ENCODE assay signal across 8 cellular contexts in genomic region chr9:133589454-133590227, GRCh38. TPM values are rescaled to one million over a fixed set of nuclear protein-coding genes. Genes with fewer than 3 reads are reported as not detected.
DNase-seq lines count a peak whose midpoint lies in the region; ATAC-seq and TF ChIP-seq lines count a peak whose summit lies in the region.
"Had no signal": no experiment of that assay in that cellular context is flagged by ENCODE, and none has a peak within 500 bp of the region (broad histone marks: within the 10 kb centered on the region; RNA-seq: fewer than 3 reads in every experiment).

No MANE protein-coding gene starts in this region.

- H3K4me1 Mint-ChIP-seq in activated CD4-positive, alpha-beta T cell treated with anti-CD3 and anti-CD28 coated beads, Interleukin-2, amount 10 ng/mL, durations not matched to agents 7 days and 5 days: no peaks in the 10 kb centered on the region
- H3K4me1 Mint-ChIP-seq: central memory CD8-positive, alpha-beta T cell had no signal

- no peak; the same call in 1 of the 2 replicates for TF ChIP-seq RAD21 in HCT116 (IDR thresholded peaks at IDR 0.05; ENCODE audit: low read depth)

- H3K9me2 ChIP-seq in HCT116 (ENCODE audit: insufficient read depth): no peaks in the 10 kb centered on the region

- POLR2A ChIA-PET in HCT116 (lab: Charles Lee): no interaction called here
- POLR2A ChIA-PET in activated CD4-positive, alpha-beta T cell treated with anti-CD3 and anti-CD28 coated beads, Interleukin-2, amount 10 ng/mL, durations not matched to agents 7 days and 5 days (lab: Charles Lee): no interaction called here

- peak overlapping the region; percentile 45; the same call in 1 of the 2 replicates for H3K4me2 ChIP-seq in HCT116 (ENCODE audit: low read length)

- ATAC-seq in HCT116: peak; percentile 88
- no peak for ATAC-seq in GM18867 (IDR thresholded peaks at IDR 0.05; ENCODE audit: unreplicated experiment)
- no peak for ATAC-seq in HG03097 (IDR thresholded peaks at IDR 0.05; ENCODE audit: low FRiP score, unreplicated experiment)

- no peaks in the 10 kb centered on the region for H4K20me1 ChIP-seq in HCT116 (ENCODE audit: insufficient read depth)

- no peak overlapping the region for H3K27ac ChIP-seq in HCT116 (ENCODE audit: low read depth, low read length)

- H3K9ac ChIP-seq in HCT116 (ENCODE audit: low read length): no peak overlapping the region

- peaks cover 3 to 18% of the 10 kb centered on the region in 2 experiments for H3K4me1 ChIP-seq in HCT116 (ENCODE audit: control insufficient read depth in 1 of 2, insufficient read depth in 2 of 2, low read length in 2 of 2)

- TF ChIP-seq POLR2A in HCT116 (IDR thresholded peaks at IDR 0.05; ENCODE audit: borderline replicate concordance, extremely low read depth, insufficient read depth, insufficient read length): no peak
- TF ChIP-seq POLR2A in erythroblast (IDR thresholded peaks at IDR 0.05; ENCODE audit: low read length): no peak

- peak; percentile 40 for DNase-seq in HCT116 (ENCODE audit: low read depth, low spot score)
- DNase-seq in activated CD4-positive, alpha-beta T cell treated with anti-CD3 and anti-CD28 coated beads, Interleukin-2, amount 10 ng/mL, durations not matched to agents 7 days and 5 days: peak; percentile 39
- peak; percentile 35 to 53 for DNase-seq in erythroblast (lab: John Stamatoyannopoulos, UW)
- DNase-seq in stimulated activated CD8-positive, alpha-beta memory T cell treated with anti-CD3 and anti-CD28 coated beads, Interleukin-15, amount 100 ng/mL, for 1 hour (ENCODE audit: low read depth): peak; percentile 14
- DNase-seq in HT-29 (ENCODE audit: low spot score): no peak

- CTCF ChIA-PET in HCT116 (lab: Charles Lee): interaction anchor here (0.6 to 1.2 kb wide), 5 partner anchors 18 to 137 kb away, joined by 3 to 4 read pairs (median 3); no protein-coding TSS in a partner anchor
- CTCF ChIA-PET in activated CD4-positive, alpha-beta T cell treated with anti-CD3 and anti-CD28 coated beads, Interleukin-2, amount 10 ng/mL, durations not matched to agents 7 days and 5 days (lab: Charles Lee): interaction anchor here (0.5 to 1.5 kb wide), 4 partner anchors 54 to 137 kb away, joined by 3 read pairs; no protein-coding TSS in a partner anchor

- no peak overlapping the region for H2AFZ ChIP-seq in HCT116 (ENCODE audit: low read depth, low read length, poor library complexity, severe bottlenecking)

- H3K79me2 ChIP-seq in HCT116 (ENCODE audit: insufficient read depth, low read length): no peaks in the 10 kb centered on the region

- no peaks in the 10 kb centered on the region for H3K36me3 Mint-ChIP-seq in activated CD4-positive, alpha-beta T cell treated with anti-CD3 and anti-CD28 coated beads, Interleukin-2, amount 10 ng/mL, durations not matched to agents 7 days and 5 days (ENCODE audit: low read depth)

- H3K4me3 ChIP-seq in HCT116 (replicated peaks in 1 of 2; ENCODE audit: low read depth in 1 of 2, low read length in 2 of 2): no peak overlapping the region

- peaks cover 10% of the 10 kb centered on the region for H3K27me3 Mint-ChIP-seq in activated CD4-positive, alpha-beta T cell treated with anti-CD3 and anti-CD28 coated beads, Interleukin-2, amount 10 ng/mL, durations not matched to agents 7 days and 5 days

- intact Hi-C loops in HCT116 (cut with micrococcal nuclease): no loop called here

- H3K36me3 ChIP-seq in HCT116 (ENCODE audit: control insufficient read depth in 1 of 2, insufficient read depth in 2 of 2, low read length in 2 of 2): no peaks in the 10 kb centered on the region

- H3K9me3 ChIP-seq in HCT116 (ENCODE audit: control insufficient read depth in 1 of 2, insufficient read depth in 1 of 2, low read depth in 1 of 2, low read length in 2 of 2): peaks cover 0 to 4% of the 10 kb centered on the region in 2 experiments; a peak in 1 of 4 replicates

- BruUV-seq in HCT116 (replicated peaks; lab: Mats Ljungman, UMichigan): no TSS peak

- no peaks in the 10 kb centered on the region for H3K27me3 ChIP-seq in HCT116 (ENCODE audit: insufficient read depth, low read length)

- no peak overlapping the region for H3K27ac Mint-ChIP-seq in activated CD4-positive, alpha-beta T cell treated with anti-CD3 and anti-CD28 coated beads, Interleukin-2, amount 10 ng/mL, durations not matched to agents 7 days and 5 days

- TF ChIP-seq CTCF in HCT116 (IDR thresholded peaks at IDR 0.05 in 2 of 3, conservative IDR thresholded peaks at IDR 0.05 in 1 of 3; ENCODE audit: borderline replicate concordance in 1 of 3, insufficient read depth in 1 of 3, low read depth in 2 of 3, low read length in 2 of 3): peak; percentile 22 to 99 (median 97); a peak in 5 of 6 replicates

- RAD21 ChIA-PET in HCT116 (lab: Charles Lee; ENCODE audit: low non-redundant PET in 1 of 2, low total read pairs in 2 of 2, uncharacterized antibody in 2 of 2, unreplicated experiment in 2 of 2): no interaction called here

- H3K9me3 Mint-ChIP-seq in activated CD4-positive, alpha-beta T cell treated with anti-CD3 and anti-CD28 coated beads, Interleukin-2, amount 10 ng/mL, durations not matched to agents 7 days and 5 days: peaks cover 4% of the 10 kb centered on the region
- H3K9me3 Mint-ChIP-seq: central memory CD8-positive, alpha-beta T cell had no signal

- no peak overlapping the region for H3K4me3 Mint-ChIP-seq in activated CD4-positive, alpha-beta T cell treated with anti-CD3 and anti-CD28 coated beads, Interleukin-2, amount 10 ng/mL, durations not matched to agents 7 days and 5 days
- H3K4me3 Mint-ChIP-seq: central memory CD8-positive, alpha-beta T cell had no signal

TF ChIP-seq in HCT116, 20 proteins besides CTCF, POLR2A, EP300 and RAD21:
- TF ChIP-seq MAX (IDR thresholded peaks at IDR 0.05) (no peak), CBX3 (IDR thresholded peaks at IDR 0.05; ENCODE audit: low read depth) (peak; percentile 57; the same call in 1 of the 2 replicates)

RNA-seq across cellular contexts. Expression of gene FAM163B, which starts 19.5 kb away (rescaled TPM):
- total RNA-seq in HCT116 (2021; ENCODE audit: unreplicated experiment): not detected
- polyA plus RNA-seq in HCT116 (2012): not detected in 2 replicates
- not detected for total RNA-seq in activated CD4-positive, alpha-beta T cell treated with anti-CD3 and anti-CD28 coated beads, Interleukin-2, amount 10 ng/mL, durations not matched to agents 7 days and 5 days
- total RNA-seq in HT-29 (2014; rRNA removed; shearing (Covaris generic)): not detected in 2 replicates

RNA-seq across cellular contexts. Expression of gene DBH, which starts 46.5 kb away (rescaled TPM):
- not detected for total RNA-seq in HCT116 (2021; ENCODE audit: unreplicated experiment)
- 0.05 and 0.10 TPM in 2 replicates for polyA plus RNA-seq in HCT116 (2012)
- not detected for total RNA-seq in activated CD4-positive, alpha-beta T cell treated with anti-CD3 and anti-CD28 coated beads, Interleukin-2, amount 10 ng/mL, durations not matched to agents 7 days and 5 days
- not detected in 2 replicates for total RNA-seq in HT-29 (2014; rRNA removed; shearing (Covaris generic))

RNA-seq across cellular contexts. Expression of gene ADAMTSL2, which starts 55.1 kb away (rescaled TPM):
- total RNA-seq in HCT116 (2021; ENCODE audit: unreplicated experiment): not detected
- polyA plus RNA-seq in HCT116 (2012): not detected in 2 replicates
- total RNA-seq in activated CD4-positive, alpha-beta T cell treated with anti-CD3 and anti-CD28 coated beads, Interleukin-2, amount 10 ng/mL, durations not matched to agents 7 days and 5 days: not detected
- total RNA-seq in HT-29 (2014; rRNA removed; shearing (Covaris generic)): 0.16 and 0.25 TPM in 2 replicates
